16 cellular contexts compared by ENCODE assay signal in genomic region chr6:144744720-144745119, GRCh38.
DNase-seq lines count a peak whose midpoint lies in the region; ATAC-seq, FAIRE-seq and TF ChIP-seq lines count a peak whose summit lies in the region.
"Had no signal": no experiment of that assay in that cellular context is flagged by ENCODE, and none has a peak within 500 bp of the region (broad histone marks: within the 10 kb centered on the region; RNA-seq: fewer than 3 reads in every experiment).

No MANE protein-coding gene starts in this region.

- intact Hi-C loops in PC-9 (cut with micrococcal nuclease; ENCODE audit: unreplicated experiment): no loop called here

- peak; percentile 83 for ATAC-seq in WTC11
- ATAC-seq: activated CD8-positive, alpha-beta T cell treated with anti-CD3 and anti-CD28 coated beads, Interleukin-2, amount 10 ng/mL, durations not matched to agents 7 days and 5 days; Panc1; SK-N-SH treated with all-trans-retinoic acid at 6 μM for 48 hours had no signal

- BruUV-seq in PC-9 (replicated peaks; lab: Mats Ljungman, UMichigan): no TSS peak

- no peaks in the 10 kb centered on the region for H3K9me3 ChIP-seq in PC-9 (ENCODE audit: insufficient read depth, low read depth)

- H3K4me1 Mint-ChIP-seq in WTC11: peaks cover 16% of the 10 kb centered on the region
- H3K4me1 Mint-ChIP-seq in osteocyte (ENCODE audit: unreplicated experiment): peaks cover 7% of the 10 kb centered on the region

- no peak overlapping the region for H3K27ac ChIP-seq in PC-9
- H3K27ac ChIP-seq: cardiac muscle cell had no signal

- TF ChIP-seq POLR2A in GM12891 (IDR thresholded peaks at IDR 0.05; ENCODE audit: low read depth, low read length): no peak

- H3K4me3 ChIP-seq in PC-9: no peak overlapping the region
- H3K4me3 ChIP-seq: cardiac muscle cell had no signal

- H3K27ac Mint-ChIP-seq in WTC11 (peak overlapping the region; percentile 40; the same call in 1 of the 2 replicates), osteocyte (ENCODE audit: unreplicated experiment) (no peak overlapping the region)
- H3K27ac Mint-ChIP-seq: activated CD8-positive, alpha-beta T cell treated with anti-CD3 and anti-CD28 coated beads, Interleukin-2, amount 10 ng/mL, durations not matched to agents 7 days and 5 days had no signal

- H3K4me2 ChIP-seq in PC-9: no peak overlapping the region

- peak; percentile 40 for FAIRE-seq in GM12891 (lab: Jason Lieb, UNC)
- FAIRE-seq: D721Med had no signal

- H3K36me3 Mint-ChIP-seq in WTC11: peaks cover 3% of the 10 kb centered on the region; the same call in 1 of the 2 replicates
- peaks cover 23% of the 10 kb centered on the region for H3K36me3 Mint-ChIP-seq in osteocyte (ENCODE audit: unreplicated experiment)

- H3F3A ChIP-seq in PC-9 (ENCODE audit: insufficient read depth, low read depth): no peaks in the 10 kb centered on the region

- H3K27me3 Mint-ChIP-seq in WTC11 (ENCODE audit: low read depth) (no peaks in the 10 kb centered on the region), osteocyte (ENCODE audit: unreplicated experiment) (no peaks in the 10 kb centered on the region)

- H2AFZ ChIP-seq in PC-9: no peak overlapping the region

- no peak for DNase-seq in GM12891 (ENCODE audit: insufficient read length, low spot score)
- peak; percentile 94 for DNase-seq in NCI-H146 (lab: John Stamatoyannopoulos, UW)
- DNase-seq in WTC11 (ENCODE audit: low spot score): no peak
- DNase-seq in mucosa of gallbladder (ENCODE audit: low spot score): peak; percentile 28
- DNase-seq in NCI-H446 (lab: John Stamatoyannopoulos, UW): no peak
- no peak for DNase-seq in ecto neural progenitor cell (ENCODE audit: low spot score)
- DNase-seq in osteocyte (ENCODE audit: extremely low spot score, unreplicated experiment): no peak
- no peak for DNase-seq in PC-9
- DNase-seq: activated CD8-positive, alpha-beta T cell treated with anti-CD3 and anti-CD28 coated beads, Interleukin-2, amount 10 ng/mL, durations not matched to agents 7 days and 5 days; AML-193; effector CD8-positive, alpha-beta T cell; substantia nigra had no signal

- H3K9me3 Mint-ChIP-seq in WTC11: no peaks in the 10 kb centered on the region
- H3K9me3 Mint-ChIP-seq in osteocyte (ENCODE audit: unreplicated experiment): no peaks in the 10 kb centered on the region

- no peaks in the 10 kb centered on the region for H4K20me1 ChIP-seq in PC-9 (ENCODE audit: insufficient read depth)

- POLR2A ChIA-PET in WTC11 (lab: Charles Lee): no interaction called here
- POLR2A ChIA-PET in PC-9 (lab: Charles Lee; ENCODE audit: unreplicated experiment): no interaction called here

- no peaks in the 10 kb centered on the region for H3K27me3 ChIP-seq in PC-9 (ENCODE audit: insufficient read depth, low read depth)
- H3K27me3 ChIP-seq: cardiac muscle cell had no signal

- H3K79me2 ChIP-seq in PC-9 (ENCODE audit: low read depth): no peaks in the 10 kb centered on the region

- TF ChIP-seq CTCF in WTC11 (IDR thresholded peaks at IDR 0.05): no peak
- no peak for TF ChIP-seq CTCF in osteocyte (IDR thresholded peaks at IDR 0.05)
- TF ChIP-seq CTCF in PC-9 (conservative IDR thresholded peaks at IDR 0.05): no peak

- H3K4me1 ChIP-seq in PC-9 (replicated peaks; ENCODE audit: insufficient read depth): no peaks in the 10 kb centered on the region

- CTCF ChIA-PET in WTC11 (lab: Charles Lee) (interaction anchor here (0.5 kb wide), 1 partner anchor 774 kb away, joined by 3 read pairs; no protein-coding TSS in a partner anchor), PC-9 (lab: Charles Lee) (no interaction called here)

- no peak overlapping the region for H3K4me3 Mint-ChIP-seq in WTC11
- no peak overlapping the region for H3K4me3 Mint-ChIP-seq in osteocyte (ENCODE audit: unreplicated experiment)
- H3K4me3 Mint-ChIP-seq: activated CD8-positive, alpha-beta T cell treated with anti-CD3 and anti-CD28 coated beads, Interleukin-2, amount 10 ng/mL, durations not matched to agents 7 days and 5 days had no signal

- H3K36me3 ChIP-seq in PC-9 (ENCODE audit: low read depth): no peaks in the 10 kb centered on the region
- H3K36me3 ChIP-seq: cardiac muscle cell had no signal

- H3K9me2 ChIP-seq in PC-9 (ENCODE audit: insufficient read depth): no peaks in the 10 kb centered on the region

TF ChIP-seq in GM12891, 5 proteins besides CTCF, POLR2A, EP300 and RAD21:
- TF ChIP-seq TAF1 (IDR thresholded peaks at IDR 0.05; ENCODE audit: low read depth, low read length): no peak
- no peak for TF ChIP-seq SPI1 (IDR thresholded peaks at IDR 0.05; ENCODE audit: low read depth, low read length)
- TF ChIP-seq POLR2AphosphoS5 (IDR thresholded peaks at IDR 0.05; ENCODE audit: low read depth, low read length): no peak
- TF ChIP-seq POU2F2 (IDR thresholded peaks at IDR 0.05; ENCODE audit: low read depth, low read length): no peak
- TF ChIP-seq PAX5 (IDR thresholded peaks at IDR 0.05; ENCODE audit: insufficient read depth, low read length, severe bottlenecking): no peak

TF ChIP-seq in WTC11, 78 proteins besides CTCF, POLR2A, EP300 and RAD21 (continues in another document):
- TF ChIP-seq, protein P1, sequence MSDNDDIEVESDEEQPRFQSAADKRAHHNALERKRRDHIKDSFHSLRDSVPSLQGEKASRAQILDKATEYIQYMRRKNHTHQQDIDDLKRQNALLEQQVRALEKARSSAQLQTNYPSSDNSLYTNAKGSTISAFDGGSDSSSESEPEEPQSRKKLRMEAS (CRISPR knock-in tag; IDR thresholded peaks at IDR 0.05): no peak
- TF ChIP-seq RELA (CRISPR knock-in tag; IDR thresholded peaks at IDR 0.05; ENCODE audit: borderline replicate concordance) (no peak), SOX15 (CRISPR knock-in tag; IDR thresholded peaks at IDR 0.05) (no peak), ZNF512 (CRISPR knock-in tag; IDR thresholded peaks at IDR 0.05; ENCODE audit: borderline replicate concordance) (no peak), CREM (CRISPR knock-in tag; IDR thresholded peaks at IDR 0.05) (no peak)
- TF ChIP-seq, protein P2, sequence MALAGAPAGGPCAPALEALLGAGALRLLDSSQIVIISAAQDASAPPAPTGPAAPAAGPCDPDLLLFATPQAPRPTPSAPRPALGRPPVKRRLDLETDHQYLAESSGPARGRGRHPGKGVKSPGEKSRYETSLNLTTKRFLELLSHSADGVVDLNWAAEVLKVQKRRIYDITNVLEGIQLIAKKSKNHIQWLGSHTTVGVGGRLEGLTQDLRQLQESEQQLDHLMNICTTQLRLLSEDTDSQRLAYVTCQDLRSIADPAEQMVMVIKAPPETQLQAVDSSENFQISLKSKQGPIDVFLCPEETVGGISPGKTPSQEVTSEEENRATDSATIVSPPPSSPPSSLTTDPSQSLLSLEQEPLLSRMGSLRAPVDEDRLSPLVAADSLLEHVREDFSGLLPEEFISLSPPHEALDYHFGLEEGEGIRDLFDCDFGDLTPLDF (CRISPR knock-in tag; IDR thresholded peaks at IDR 0.05): no peak
- TF ChIP-seq, protein P3, sequence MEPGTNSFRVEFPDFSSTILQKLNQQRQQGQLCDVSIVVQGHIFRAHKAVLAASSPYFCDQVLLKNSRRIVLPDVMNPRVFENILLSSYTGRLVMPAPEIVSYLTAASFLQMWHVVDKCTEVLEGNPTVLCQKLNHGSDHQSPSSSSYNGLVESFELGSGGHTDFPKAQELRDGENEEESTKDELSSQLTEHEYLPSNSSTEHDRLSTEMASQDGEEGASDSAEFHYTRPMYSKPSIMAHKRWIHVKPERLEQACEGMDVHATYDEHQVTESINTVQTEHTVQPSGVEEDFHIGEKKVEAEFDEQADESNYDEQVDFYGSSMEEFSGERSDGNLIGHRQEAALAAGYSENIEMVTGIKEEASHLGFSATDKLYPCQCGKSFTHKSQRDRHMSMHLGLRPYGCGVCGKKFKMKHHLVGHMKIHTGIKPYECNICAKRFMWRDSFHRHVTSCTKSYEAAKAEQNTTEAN (CRISPR knock-in tag; IDR thresholded peaks at IDR 0.05): no peak
- TF ChIP-seq, protein P4, sequence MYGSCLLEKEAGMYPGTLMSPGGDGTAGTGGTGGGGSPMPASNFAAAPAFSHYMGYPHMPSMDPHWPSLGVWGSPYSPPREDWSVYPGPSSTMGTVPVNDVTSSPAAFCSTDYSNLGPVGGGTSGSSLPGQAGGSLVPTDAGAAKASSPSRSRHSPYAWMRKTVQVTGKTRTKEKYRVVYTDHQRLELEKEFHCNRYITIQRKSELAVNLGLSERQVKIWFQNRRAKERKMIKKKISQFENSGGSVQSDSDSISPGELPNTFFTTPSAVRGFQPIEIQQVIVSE (CRISPR knock-in tag; IDR thresholded peaks at IDR 0.05; ENCODE audit: borderline replicate concordance): no peak

Comparison
In these comparisons a context has a peak if more than half of its experiments do, and no peak if none do; other contexts are left out.
1. DNase-seq: peak in NCI-H146 (single experiment) and mucosa of gallbladder (single experiment); none in GM12891 (single experiment), WTC11 (single experiment), NCI-H446 (0 of 2), ecto neural progenitor cell (single experiment), osteocyte (single experiment) and PC-9 (0 of 2).